ENCODE assay signal across 8 cellular contexts in genomic region chr6:75285156-75285639, GRCh38. TPM values are rescaled to one million over a fixed set of nuclear protein-coding genes. Genes with fewer than 3 reads are reported as not detected.
DNase-seq lines count a peak whose midpoint lies in the region; ATAC-seq and TF ChIP-seq lines count a peak whose summit lies in the region.

No MANE protein-coding gene starts in this region.

- H3K36me3 ChIP-seq in endocrine pancreas (ENCODE audit: control insufficient read depth, insufficient read depth, low read length) (no peaks in the 10 kb centered on the region), sigmoid colon (no peaks in the 10 kb centered on the region)

- H3K9me3 ChIP-seq in endocrine pancreas (ENCODE audit: control insufficient read depth, low read length) (no peaks in the 10 kb centered on the region), sigmoid colon (no peaks in the 10 kb centered on the region)

- H3K4me3 ChIP-seq in endocrine pancreas (ENCODE audit: control insufficient read depth, insufficient read depth, low read length) (peak overlapping the region; percentile 99), sigmoid colon (peak overlapping the region; percentile 74 to 98 (median 90))

- peak; percentile 48 for DNase-seq in ACHN
- DNase-seq in MV-4-11 (lab: John Stamatoyannopoulos, UW), result peak; percentile 28
- no peak for DNase-seq in sigmoid colon
- DNase-seq in T-helper 2 cell, result no peak
- DNase-seq in activated T-cell treated with anti-CD3 and anti-CD28 coated beads, Interleukin-2, amount 50 U/mL, for 72 hours, result no peak
- DNase-seq in C1 segment of cervical spinal cord (lab: John Stamatoyannopoulos, UW), result no peak

- H3K4me1 Mint-ChIP-seq in activated T-cell treated with anti-CD3 and anti-CD28 coated beads, Interleukin-2, amount 50 U/mL, for 72 hours (ENCODE audit: low read depth), result peaks cover 32% of the 10 kb centered on the region

- peak overlapping the region; percentile 92 to 93 (median 92) for H3K27ac ChIP-seq in sigmoid colon

- no peaks in the 10 kb centered on the region for H3K9me3 Mint-ChIP-seq in activated T-cell treated with anti-CD3 and anti-CD28 coated beads, Interleukin-2, amount 50 U/mL, for 72 hours

- no peak overlapping the region for H3K4me3 Mint-ChIP-seq in activated T-cell treated with anti-CD3 and anti-CD28 coated beads, Interleukin-2, amount 50 U/mL, for 72 hours

- peak; percentile 6 for ATAC-seq in GM19035 (IDR thresholded peaks at IDR 0.05; ENCODE audit: unreplicated experiment)
- ATAC-seq in activated T-cell treated with anti-CD3 and anti-CD28 coated beads, Interleukin-2, amount 50 U/mL, for 72 hours (replicated peaks in 1 of 2), result no peak

- WGBS in sigmoid colon, 2 donors, result 1% methylated on average over 13 of the region's 13 CpGs

- no peaks in the 10 kb centered on the region for H3K27me3 Mint-ChIP-seq in activated T-cell treated with anti-CD3 and anti-CD28 coated beads, Interleukin-2, amount 50 U/mL, for 72 hours (ENCODE audit: low read depth)

- H3K9ac ChIP-seq in endocrine pancreas (ENCODE audit: control insufficient read depth, insufficient read depth, low read length), result peak overlapping the region; percentile 78

- H3K27me3 ChIP-seq in endocrine pancreas (ENCODE audit: control insufficient read depth, insufficient read depth, low read length), result no peaks in the 10 kb centered on the region
- H3K27me3 ChIP-seq in sigmoid colon, result no peaks in the 10 kb centered on the region

- TF ChIP-seq EP300 in sigmoid colon (IDR thresholded peaks at IDR 0.05), result no peak

- in situ Hi-C loops in ACHN (cut with HindIII; ENCODE audit: low pct_ligation_motif_present, low pct_unique_long_range_greater_than_20kb, low sequenced_read_pairs), result no loop called here

- no peak overlapping the region for H3K27ac Mint-ChIP-seq in activated T-cell treated with anti-CD3 and anti-CD28 coated beads, Interleukin-2, amount 50 U/mL, for 72 hours

- TF ChIP-seq POLR2A in sigmoid colon (IDR thresholded peaks at IDR 0.05), result no peak

- no peak for TF ChIP-seq CTCF in sigmoid colon (IDR thresholded peaks at IDR 0.05)

- intact Hi-C loops in sigmoid colon (cut with DNase I), result loop anchor here (2.0 to 5.0 kb wide), 2 partner anchors 42 to 207 kb away; partner anchors contain the start of genes COX7A2 and FILIP1

- H3K36me3 Mint-ChIP-seq in activated T-cell treated with anti-CD3 and anti-CD28 coated beads, Interleukin-2, amount 50 U/mL, for 72 hours (ENCODE audit: insufficient read depth in 2 of 2), result peaks cover 0 to 2% of the 10 kb centered on the region in 2 donors

- H3K4me1 ChIP-seq in endocrine pancreas (ENCODE audit: control insufficient read depth, insufficient read depth, low read length) (peaks cover 32% of the 10 kb centered on the region), sigmoid colon (peaks cover 0 to 53% (median 35%) of the 10 kb centered on the region in 4 donors)

RNA-seq across cellular contexts. Expression of gene TMEM30A, which starts 0.6 kb away (rescaled TPM):
- total RNA-seq in sigmoid colon, result 10 to 100 TPM; 69.5 to 95.6 (median 92.6) TPM
- 10 to 100 TPM; 10.8 to 45.4 (median 16.6) TPM for polyA plus RNA-seq in sigmoid colon
- total RNA-seq in activated T-cell treated with anti-CD3 and anti-CD28 coated beads, Interleukin-2, amount 50 U/mL, for 72 hours, result 10 to 100 TPM; 56.2 to 63.9 TPM

RNA-seq across cellular contexts. Expression of gene COX7A2, which starts 41.6 kb away (rescaled TPM):
- total RNA-seq in sigmoid colon, result 1,000 to 10,000 TPM in 1 of 4 donors, 100 to 1,000 TPM in 3; 419 to 3,086 (median 644) TPM
- 1,000 to 10,000 TPM in 2 of 3 donors, 100 to 1,000 TPM in 1; 948 to 2,470 (median 1,191) TPM for polyA plus RNA-seq in sigmoid colon
- 100 to 1,000 TPM; 311 to 325 TPM for total RNA-seq in activated T-cell treated with anti-CD3 and anti-CD28 coated beads, Interleukin-2, amount 50 U/mL, for 72 hours

Comparison
In these comparisons a context has a peak if more than half of its experiments do, and no peak if none do; other contexts are left out.
1. DNase-seq: peak in ACHN (single experiment) and MV-4-11 (single experiment); none in sigmoid colon (single experiment), T-helper 2 cell (0 of 5), activated T-cell treated with anti-CD3 and anti-CD28 coated beads, Interleukin-2, amount 50 U/mL, for 72 hours (0 of 2) and C1 segment of cervical spinal cord (0 of 14).